In the genomic region with DNA sequence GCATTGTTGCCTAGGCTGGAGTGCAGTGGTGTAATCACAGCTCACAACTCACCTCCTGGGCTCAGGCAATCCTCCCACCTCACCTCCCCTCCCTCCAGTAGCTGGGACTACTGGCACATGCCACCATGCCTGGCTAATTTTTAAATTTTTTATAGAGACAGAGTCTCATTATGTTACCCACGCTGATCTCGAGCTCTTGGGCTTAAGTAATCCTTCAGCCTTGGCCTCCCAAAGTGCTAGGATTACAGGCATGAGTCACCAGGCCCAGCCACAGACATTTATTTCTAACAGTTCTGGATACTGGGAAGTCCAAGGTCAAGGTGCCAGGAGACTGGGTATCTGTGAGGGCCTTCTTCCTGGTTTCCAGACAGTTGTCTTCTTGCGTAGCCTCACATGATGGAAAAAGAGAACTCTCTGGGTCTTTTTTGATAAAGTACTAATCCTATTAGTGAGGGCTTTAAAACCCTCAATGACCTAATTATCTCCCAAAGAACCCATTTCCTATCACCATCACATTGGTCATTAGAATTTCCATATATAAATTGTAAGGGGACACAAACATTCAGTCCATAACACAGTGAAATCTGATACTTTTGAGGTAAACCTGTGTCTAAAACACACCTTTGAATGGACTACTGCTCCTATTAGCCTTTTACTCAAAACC, we compare ENCODE assay signal across 8 cellular contexts.
A peak's percentile ranks its signal among the peaks of the same experiment; 100 is the strongest.
DNase-seq lines count a peak whose midpoint lies in the region; ATAC-seq, FAIRE-seq and TF ChIP-seq lines count a peak whose summit lies in the region.

No MANE protein-coding gene starts in this region.

- TF ChIP-seq POLR2A in esophagus muscularis mucosa (IDR thresholded peaks at IDR 0.05; ENCODE audit: low read depth), result no peak

- H3K27ac ChIP-seq in PC-9 (peak overlapping the region; percentile 79), esophagus muscularis mucosa (replicated peaks in 1 of 4) (peak overlapping the region; percentile 69 to 81 (median 80)), pancreas (peak overlapping the region; percentile 3 to 77 (median 48))

- H3K4me2 ChIP-seq in PC-9, result peak overlapping the region; percentile 82

- no peak for FAIRE-seq in pancreas (lab: Jason Lieb, UNC)

- H3K36me3 ChIP-seq in PC-9 (ENCODE audit: low read depth) (no peaks in the 10 kb centered on the region), esophagus muscularis mucosa (no peaks in the 10 kb centered on the region), pancreas (no peaks in the 10 kb centered on the region)

- H4K20me1 ChIP-seq in PC-9 (ENCODE audit: insufficient read depth), result no peaks in the 10 kb centered on the region

- no peak for TF ChIP-seq EP300 in esophagus muscularis mucosa (IDR thresholded peaks at IDR 0.05)

- H3K4me3 ChIP-seq in PC-9 (no peak overlapping the region), esophagus muscularis mucosa (peak overlapping the region; percentile 17 to 50 (median 42)), pancreas (no peak overlapping the region)

- peaks cover 37% of the 10 kb centered on the region for H3K4me1 ChIP-seq in PC-9 (replicated peaks; ENCODE audit: insufficient read depth)
- peaks cover 16 to 35% (median 26%) of the 10 kb centered on the region in 4 donors for H3K4me1 ChIP-seq in esophagus muscularis mucosa
- H3K4me1 ChIP-seq in pancreas, result peaks cover 13 to 26% (median 18%) of the 10 kb centered on the region in 3 donors

- H3K9me3 ChIP-seq in PC-9 (ENCODE audit: insufficient read depth, low read depth), result no peaks in the 10 kb centered on the region
- no peaks in the 10 kb centered on the region for H3K9me3 ChIP-seq in esophagus muscularis mucosa
- no peaks in the 10 kb centered on the region for H3K9me3 ChIP-seq in pancreas

- peaks cover 30% of the 10 kb centered on the region for H3K79me2 ChIP-seq in PC-9 (ENCODE audit: low read depth)

- WGBS in esophagus muscularis mucosa, result 27% methylated on average over 3 of the region's 3 CpGs
- WGBS in pancreas, 2 donors, result 50 to 58% methylated on average over 3 of the region's 3 CpGs

- DNase-seq in D341Med (ENCODE audit: low spot score), result peak; percentile 15
- DNase-seq in PC-9, result peak; percentile 36 to 62
- DNase-seq in esophagus muscularis mucosa (ENCODE audit: extremely low spot score), result no peak
- DNase-seq in pancreas, result peak in 3 of 6 donors; percentile 17 to 58 (median 18)
- DNase-seq in stimulated activated CD4-positive, alpha-beta T cell treated with anti-CD3 and anti-CD28 coated beads, Interleukin-4, amount 100 ng/mL, for 1 hour, result no peak
- DNase-seq in epidermal melanocyte (ENCODE audit: insufficient read length, low spot score), result no peak
- DNase-seq in activated naive CD4-positive, alpha-beta T cell (lab: John Stamatoyannopoulos, UW), result no peak
- DNase-seq in activated T-cell treated with anti-CD3 and anti-CD28 coated beads for 4 hours, result no peak

- H2AFZ ChIP-seq in PC-9, result no peak overlapping the region

- peaks cover 33% of the 10 kb centered on the region for H3F3A ChIP-seq in PC-9 (ENCODE audit: insufficient read depth, low read depth)

- TF ChIP-seq CTCF in PC-9 (conservative IDR thresholded peaks at IDR 0.05), result no peak
- no peak for TF ChIP-seq CTCF in esophagus muscularis mucosa (IDR thresholded peaks at IDR 0.05)
- no peak for TF ChIP-seq CTCF in pancreas (IDR thresholded peaks at IDR 0.05)

- CTCF ChIA-PET in PC-9 (lab: Charles Lee), result interaction anchor here (0.6 to 1.2 kb wide), 2 partner anchors 27 to 162 kb away, joined by 3 to 4 read pairs; no protein-coding TSS in a partner anchor

- POLR2A ChIA-PET in PC-9 (lab: Charles Lee; ENCODE audit: unreplicated experiment), result interaction anchor here (0.6 to 1.1 kb wide), 5 partner anchors 68 to 807 kb away, joined by 4 to 26 read pairs (median 5); a partner anchor contains a TSS

- H3K27me3 ChIP-seq in PC-9 (ENCODE audit: insufficient read depth, low read depth), result no peaks in the 10 kb centered on the region
- no peaks in the 10 kb centered on the region for H3K27me3 ChIP-seq in esophagus muscularis mucosa
- H3K27me3 ChIP-seq in pancreas, result no peaks in the 10 kb centered on the region

- TSS peak; percentile 78 for BruUV-seq in PC-9 (replicated peaks; lab: Mats Ljungman, UMichigan)

- peak; percentile 74 to 85 (median 77) for ATAC-seq in pancreas

- intact Hi-C loops in PC-9 (cut with micrococcal nuclease; ENCODE audit: unreplicated experiment) (loop anchor here (5.0 kb wide), 1 partner anchor 70 kb away; a partner anchor contains a TSS), esophagus muscularis mucosa (cut with DNase I) (no loop called here), pancreas (cut with DNase I) (no loop called here)

- no peaks in the 10 kb centered on the region for H3K9me2 ChIP-seq in PC-9 (ENCODE audit: insufficient read depth)

Comparison
In these comparisons a context has a peak if more than half of its experiments do, and no peak if none do; other contexts are left out.
1. DNase-seq: peak in D341Med (single experiment) and PC-9 (2 of 2); none in esophagus muscularis mucosa (single experiment), stimulated activated CD4-positive, alpha-beta T cell treated with anti-CD3 and anti-CD28 coated beads, Interleukin-4, amount 100 ng/mL, for 1 hour (single experiment), epidermal melanocyte (single experiment), activated naive CD4-positive, alpha-beta T cell (0 of 4) and activated T-cell treated with anti-CD3 and anti-CD28 coated beads for 4 hours (single experiment).
2. H3K4me3 ChIP-seq: peak in esophagus muscularis mucosa (4 of 4); none in PC-9 (single experiment) and pancreas (0 of 4).
3. Peak in every context shown above with its lines, with median percentiles within 50 percentile points of each other: H3K27ac ChIP-seq.